22 cellular contexts compared by ENCODE assay signal in genomic region chr1:227547604-227548397, GRCh38. TPM values are rescaled to one million over a fixed set of nuclear protein-coding genes. Genes with fewer than 3 reads are reported as not detected.
DNase-seq lines count a peak whose midpoint lies in the region; ATAC-seq, FAIRE-seq and TF ChIP-seq lines count a peak whose summit lies in the region.
"Had no signal": no experiment of that assay in that cellular context is flagged by ENCODE, and none has a peak within 500 bp of the region (broad histone marks: within the 10 kb centered on the region; RNA-seq: fewer than 3 reads in every experiment).

No MANE protein-coding gene starts in this region.

- peak overlapping the region in 1 of 3 experiments; percentile 42; a peak in 2 of 6 replicates for H3K4me3 ChIP-seq in HepG2 (replicated peaks in 1 of 3; ENCODE audit: insufficient read depth in 1 of 3, low read depth in 2 of 3, low read length in 3 of 3)
- no peak overlapping the region for H3K4me3 ChIP-seq in right lobe of liver
- no peak overlapping the region for H3K4me3 ChIP-seq in WERI-Rb-1 (ENCODE audit: low read depth, low read length)
- peak overlapping the region in 1 of 2 donors; percentile 20 for H3K4me3 ChIP-seq in mucosa of rectum (ENCODE audit: low read length in 2 of 2)
- H3K4me3 ChIP-seq: GM12878 had no signal

- H3K27me3 ChIP-seq in HepG2 (ENCODE audit: control insufficient read depth in 1 of 2, insufficient read depth in 2 of 2, low read length in 2 of 2), result no peaks in the 10 kb centered on the region; a peak in 1 of 5 replicates
- no peaks in the 10 kb centered on the region for H3K27me3 ChIP-seq in right lobe of liver
- no peaks in the 10 kb centered on the region for H3K27me3 ChIP-seq in WERI-Rb-1 (ENCODE audit: insufficient read depth, low read depth, severe bottlenecking)
- H3K27me3 ChIP-seq in mucosa of rectum (ENCODE audit: control insufficient read depth in 2 of 2, insufficient read depth in 2 of 2, low read length in 2 of 2), result no peaks in the 10 kb centered on the region

- H3K79me2 ChIP-seq in HepG2 (ENCODE audit: insufficient read depth, low read length), result no peaks in the 10 kb centered on the region

- peaks cover 13% of the 10 kb centered on the region for H3K9me3 ChIP-seq in HepG2 (ENCODE audit: low read length)
- H3K9me3 ChIP-seq in right lobe of liver, result peaks cover 0 to 5% (median 0%) of the 10 kb centered on the region in 4 donors
- no peaks in the 10 kb centered on the region for H3K9me3 ChIP-seq in WERI-Rb-1 (ENCODE audit: severe bottlenecking)
- no peaks in the 10 kb centered on the region for H3K9me3 ChIP-seq in mucosa of rectum (ENCODE audit: control insufficient read depth in 2 of 2, low read length in 2 of 2)

- H3K36me3 ChIP-seq in HepG2 (replicated peaks in 1 of 2; ENCODE audit: control insufficient read depth in 1 of 2, insufficient read depth in 2 of 2, low read length in 2 of 2) (no peaks in the 10 kb centered on the region), right lobe of liver (no peaks in the 10 kb centered on the region), WERI-Rb-1 (no peaks in the 10 kb centered on the region), mucosa of rectum (ENCODE audit: control insufficient read depth in 2 of 2, insufficient read depth in 2 of 2, low read length in 2 of 2) (no peaks in the 10 kb centered on the region)

- no peaks in the 10 kb centered on the region for H4K20me1 ChIP-seq in HepG2 (ENCODE audit: insufficient read depth, low read length)

- H3K4me2 ChIP-seq in HepG2 (ENCODE audit: low read depth, low read length), result peak overlapping the region; percentile 68

- TF ChIP-seq EP300 in HepG2 (IDR thresholded peaks at IDR 0.05; ENCODE audit: low read depth in 2 of 2, low read length in 2 of 2) (no peak), HepG2 (CRISPR knock-in tag; IDR thresholded peaks at IDR 0.05; ENCODE audit: borderline replicate concordance) (no peak)

- DNase-seq in HepG2 (ENCODE audit: low spot score) (no peak), right lobe of liver (no peak), WERI-Rb-1 (peak; percentile 29), cardiac septum (ENCODE audit: low spot score) (no peak), NOMO-1 treated with DMSO at 0.1 percent for 48 hours (lab: John Stamatoyannopoulos, UW; ENCODE audit: unreplicated experiment) (no peak), GM19239 (ENCODE audit: insufficient read length, low spot score) (no peak), NCI-H2029 treated with DMSO at 0.1 percent for 48 hours (lab: John Stamatoyannopoulos, UW) (no peak)
- DNase-seq: Caco-2; CD4-positive, alpha-beta T cell; DMS53; EL; NCI-H1048; NCI-H1436; NCI-H1930; NCI-H2171; OCI-M1; SIG-M5 had no signal

- no peak for FAIRE-seq in HepG2 (lab: Jason Lieb, UNC)
- no peak for FAIRE-seq in GM19239 (lab: Jason Lieb, UNC)
- FAIRE-seq: A204.1, GM12878, H54 had no signal

- TF ChIP-seq POLR2A in HepG2 (IDR thresholded peaks at IDR 0.05; ENCODE audit: insufficient read depth in 1 of 2, low read depth in 2 of 2, low read length in 2 of 2) (no peak), right lobe of liver (IDR thresholded peaks at IDR 0.05) (no peak)

- WGBS in HepG2 (ENCODE audit: low lambda C conversion rate), result 8% methylated on average over 2 of the region's 5 CpGs
- no CpG with 5 or more reads among the region's 5 CpGs for WGBS in right lobe of liver (ENCODE audit: insufficient coverage, low coverage, low lambda C conversion rate, missing lambda C conversion rate)

- no TSS peak for BruUV-seq in HepG2 (replicated peaks; lab: Mats Ljungman, UMichigan)

- H3K9ac ChIP-seq in HepG2 (ENCODE audit: insufficient read depth, low read depth, low read length), result no peak overlapping the region
- peak overlapping the region; percentile 14 to 29 for H3K9ac ChIP-seq in mucosa of rectum (ENCODE audit: low read depth in 1 of 2, low read length in 2 of 2)

- H2AFZ ChIP-seq in HepG2 (ENCODE audit: low read length), result no peak overlapping the region

- CTCF ChIA-PET in HepG2 (lab: Yijun Ruan, JAX; ENCODE audit: low intra/inter-chr PET ratio, low total read pairs), result no interaction called here

- peaks cover 25% of the 10 kb centered on the region for H3K4me1 ChIP-seq in HepG2 (ENCODE audit: insufficient read depth, low read length)
- no peaks in the 10 kb centered on the region for H3K4me1 ChIP-seq in right lobe of liver
- peaks cover 23 to 39% of the 10 kb centered on the region in 2 donors for H3K4me1 ChIP-seq in mucosa of rectum (ENCODE audit: control insufficient read depth in 2 of 2, insufficient read depth in 2 of 2, low read length in 2 of 2)
- H3K4me1 ChIP-seq: Caco-2 had no signal

- no peak overlapping the region for H3K27ac ChIP-seq in HepG2 (ENCODE audit: extremely low read length, insufficient read depth, low read length)
- no peak overlapping the region for H3K27ac ChIP-seq in right lobe of liver
- H3K27ac ChIP-seq in WERI-Rb-1, result peak overlapping the region; percentile 31; the same call in 1 of the 2 replicates
- H3K27ac ChIP-seq in mucosa of rectum (ENCODE audit: low read depth in 2 of 2, low read length in 2 of 2), result peak overlapping the region; percentile 64 to 74

- TF ChIP-seq RAD21 in HepG2 (CRISPR knock-in tag; IDR thresholded peaks at IDR 0.05), result no peak

- no peak for TF ChIP-seq CTCF in HepG2 (CRISPR knock-in tag; IDR thresholded peaks at IDR 0.05)
- TF ChIP-seq CTCF in right lobe of liver (IDR thresholded peaks at IDR 0.05), result no peak
- no peak for TF ChIP-seq CTCF in WERI-Rb-1 (IDR thresholded peaks at IDR 0.05; ENCODE audit: low read depth, low read length)

- ATAC-seq in HepG2, result no peak
- ATAC-seq in right lobe of liver, result no peak
- ATAC-seq: GM12878, SK-N-SH treated with all-trans-retinoic acid at 6 μM for 48 hours had no signal

- in situ Hi-C loops in HepG2 (cut with HindIII; ENCODE audit: extremely low pct_ligation_motif_present, low pct_unique_long_range_greater_than_20kb), result no loop called here

- POLR2A ChIA-PET in HepG2 (lab: Yijun Ruan, JAX), result no interaction called here

- intact Hi-C loops in HepG2 (cut with micrococcal nuclease; ENCODE audit: unreplicated experiment) (no loop called here), right lobe of liver (cut with DNase I) (no loop called here), cardiac septum (cut with DNase I) (no loop called here)

RNA-seq across cellular contexts. Expression of gene ZNF678, which starts 15.6 kb away (rescaled TPM):
- total RNA-seq in HepG2 (2016; rRNA removed; fragmentation: Illumina TruSeq; extraction: Trizol), result 7.6 and 9.9 TPM in 2 replicates
- 0.40 and 0.53 TPM in 2 replicates for total RNA-seq in HepG2 (2016; cell fraction: cytosol; rRNA removed; fragmentation: Illumina TruSeq; extraction: Trizol; ENCODE audit: low read depth)
- 7.4 and 9.3 TPM in 2 replicates for total RNA-seq in HepG2 (2016; cell fraction: insoluble cytoplasmic fraction; rRNA removed; fragmentation: Illumina TruSeq; extraction: Trizol)
- 1.8 and 2.4 TPM in 2 replicates for total RNA-seq in HepG2 (2016; cell fraction: membrane; rRNA removed; fragmentation: Illumina TruSeq; extraction: Trizol)
- 15.2 and 18.3 TPM in 2 replicates for total RNA-seq in HepG2 (2016; cell fraction: nucleus; rRNA removed; fragmentation: Illumina TruSeq; extraction: Trizol)
- 1.6 and 2.0 TPM in 2 replicates for polyA plus RNA-seq in HepG2 (2011; rRNA removed)
- polyA plus RNA-seq in HepG2 (2011; cell fraction: cytosol; rRNA removed), result 0.75 and 0.87 TPM in 2 replicates
- polyA plus RNA-seq in HepG2 (2011; cell fraction: nucleus; rRNA removed), result 1.7 and 1.9 TPM in 2 replicates
- polyA plus RNA-seq in HepG2 (2012), result 1.9 and 2.2 TPM in 2 replicates
- polyA plus RNA-seq in HepG2 (2016; cell fraction: cytosol; fragmentation: Illumina TruSeq; extraction: Trizol; ENCODE audit: low read depth), result 0.10 and 0.26 TPM in 2 replicates
- 4.4 and 4.6 TPM in 2 replicates for polyA plus RNA-seq in HepG2 (2016; cell fraction: insoluble cytoplasmic fraction; fragmentation: Illumina TruSeq; extraction: Trizol; ENCODE audit: low read depth)
- 0.60 and 0.65 TPM in 2 replicates for polyA plus RNA-seq in HepG2 (2016; cell fraction: membrane; fragmentation: Illumina TruSeq; extraction: Trizol; ENCODE audit: low read depth)
- polyA plus RNA-seq in HepG2 (2016; cell fraction: nucleus; fragmentation: Illumina TruSeq; extraction: Trizol; ENCODE audit: insufficient read depth, low read depth), result 5.9 and 6.2 TPM in 2 replicates
- polyA minus RNA-seq in HepG2 (2011; rRNA and poly(A)+ RNA removed; ENCODE audit: low replicate concordance), result 11.3 and 20.7 TPM in 2 replicates
- polyA minus RNA-seq in HepG2 (2011; cell fraction: cytosol; rRNA and poly(A)+ RNA removed), result 3.2 and 5.0 TPM in 2 replicates
- polyA minus RNA-seq in HepG2 (2011; cell fraction: nucleus; rRNA and poly(A)+ RNA removed), result 31.5 and 33.5 TPM in 2 replicates
- total RNA-seq in right lobe of liver, result 1 to 10 TPM; 2.4 to 4.8 (median 3.0) TPM
- total RNA-seq in cardiac septum, result 4.5 TPM

Comparison
In these comparisons a context has a peak if more than half of its experiments do, and no peak if none do; other contexts are left out.
1. H3K27ac ChIP-seq: peak in WERI-Rb-1 (single experiment) and mucosa of rectum (2 of 2); none in HepG2 (single experiment) and right lobe of liver (0 of 3).